Comparison of ENCODE assay signal across 25 cellular contexts in genomic region chr3:12628813-12629212, GRCh38. TPM values are rescaled to one million over a fixed set of nuclear protein-coding genes. Genes with fewer than 3 reads are reported as not detected.
DNase-seq lines count a peak whose midpoint lies in the region; ATAC-seq, FAIRE-seq and TF ChIP-seq lines count a peak whose summit lies in the region.
"Had no signal": no experiment of that assay in that cellular context is flagged by ENCODE, and none has a peak within 500 bp of the region (broad histone marks: within the 10 kb centered on the region; RNA-seq: fewer than 3 reads in every experiment).

No MANE protein-coding gene starts in this region.

- H3K4me2 ChIP-seq in HepG2 (ENCODE audit: low read depth, low read length) = no peak overlapping the region
- H3K4me2 ChIP-seq: KMS-11 had no signal

- peaks cover 6% of the 10 kb centered on the region for H3K36me3 Mint-ChIP-seq in activated CD4-positive, alpha-beta T cell treated with anti-CD3 and anti-CD28 coated beads, Interleukin-2, amount 10 ng/mL, durations not matched to agents 24 days and 14 days (ENCODE audit: low read depth)

- CTCF ChIA-PET in HepG2 (lab: Yijun Ruan, JAX; ENCODE audit: low intra/inter-chr PET ratio, low total read pairs) = no interaction called here

- intact Hi-C loops in right lobe of liver (cut with DNase I) (no loop called here), HepG2 (cut with micrococcal nuclease; ENCODE audit: unreplicated experiment) (loop anchor here (10.0 kb wide), 1 partner anchor 46 kb away; no protein-coding TSS in a partner anchor), ascending aorta (cut with DNase I) (loop anchor here (5.0 kb wide), 1 partner anchor 33 kb away; the partner anchor contains the start of gene RAF1), gastrocnemius medialis (cut with DNase I; ENCODE audit: low total_unique reads) (no loop called here)
- intact Hi-C loops in activated CD4-positive, alpha-beta T cell treated with anti-CD3 and anti-CD28 coated beads, Interleukin-2, amount 10 ng/mL, durations not matched to agents 24 days and 14 days (cut with micrococcal nuclease) = no loop called here

- no peak for FAIRE-seq in HepG2 (lab: Jason Lieb, UNC)
- FAIRE-seq: GM12878, H1 had no signal

- no peak for TF ChIP-seq RAD21 in HepG2 (CRISPR knock-in tag; IDR thresholded peaks at IDR 0.05)

- H3K27ac ChIP-seq in right lobe of liver (peak overlapping the region in 2 of 3 donors; percentile 56 to 66), HepG2 (ENCODE audit: extremely low read length, insufficient read depth, low read length) (no peak overlapping the region), ascending aorta (peak overlapping the region; percentile 28 to 34), gastrocnemius medialis (peak overlapping the region; percentile 60 to 79 (median 68))
- H3K27ac ChIP-seq: KMS-11 had no signal

- H3K4me3 Mint-ChIP-seq in activated CD4-positive, alpha-beta T cell treated with anti-CD3 and anti-CD28 coated beads, Interleukin-2, amount 10 ng/mL, durations not matched to agents 24 days and 14 days = no peak overlapping the region
- H3K4me3 Mint-ChIP-seq: B cell, CD14-positive monocyte, IgD-negative memory B cell had no signal

- no peak for TF ChIP-seq POLR2A in right lobe of liver (IDR thresholded peaks at IDR 0.05)
- no peak for TF ChIP-seq POLR2A in HepG2 (IDR thresholded peaks at IDR 0.05; ENCODE audit: insufficient read depth in 1 of 2, low read depth in 2 of 2, low read length in 2 of 2)
- no peak for TF ChIP-seq POLR2A in gastrocnemius medialis (IDR thresholded peaks at IDR 0.05)

- H3K9ac ChIP-seq in HepG2 (ENCODE audit: insufficient read depth, low read depth, low read length) = no peak overlapping the region
- H3K9ac ChIP-seq: KMS-11 had no signal

- DNase-seq in right lobe of liver = no peak
- DNase-seq in HepG2 (ENCODE audit: low spot score) = no peak
- DNase-seq in ascending aorta (ENCODE audit: low spot score in 2 of 2) = no peak
- DNase-seq in gastrocnemius medialis = no peak
- DNase-seq in activated CD8-positive, alpha-beta memory T cell treated with anti-CD3 and anti-CD28 coated beads, Interleukin-2, amount 50 U/mL, for 4 hours = no peak
- DNase-seq in activated CD4-positive, alpha-beta T cell treated with anti-CD3 and anti-CD28 coated beads, Interleukin-2, amount 10 ng/mL, durations not matched to agents 24 days and 14 days = no peak
- DNase-seq: CD8-positive, alpha-beta memory T cell; DMS 273 treated with DMSO at 0.1 percent for 48 hours; GDM1; MM.1S; NCI-H1417; NCI-H1694; NCI-H2081; NCI-H2227 treated with DMSO at 0.1 percent for 48 hours; NCI-H510A; SIG-M5 had no signal

- TF ChIP-seq CTCF in right lobe of liver (IDR thresholded peaks at IDR 0.05) (no peak), HepG2 (CRISPR knock-in tag; IDR thresholded peaks at IDR 0.05) (no peak), ascending aorta (IDR thresholded peaks at IDR 0.05) (no peak), gastrocnemius medialis (IDR thresholded peaks at IDR 0.05 in 4 of 5, conservative IDR thresholded peaks at IDR 0.05 in 1 of 5) (no peak)

- peaks cover 48% of the 10 kb centered on the region for H4K20me1 ChIP-seq in HepG2 (ENCODE audit: insufficient read depth, low read length)

- 83% methylated on average over 1 of the region's 1 CpG for WGBS in right lobe of liver (ENCODE audit: insufficient coverage, low coverage, low lambda C conversion rate, missing lambda C conversion rate)
- 98% methylated on average over 1 of the region's 1 CpG for WGBS in HepG2 (ENCODE audit: low lambda C conversion rate)

- H3K4me1 ChIP-seq in right lobe of liver = peaks cover 0 to 54% (median 18%) of the 10 kb centered on the region in 4 donors
- H3K4me1 ChIP-seq in HepG2 (ENCODE audit: insufficient read depth, low read length) = peaks cover 26% of the 10 kb centered on the region
- peaks cover 0 to 48% of the 10 kb centered on the region in 2 donors for H3K4me1 ChIP-seq in ascending aorta
- peaks cover 67 to 75% of the 10 kb centered on the region in 2 donors for H3K4me1 ChIP-seq in gastrocnemius medialis

- ATAC-seq in right lobe of liver = no peak
- no peak for ATAC-seq in HepG2
- no peak for ATAC-seq in gastrocnemius medialis
- ATAC-seq in GM19397 (IDR thresholded peaks at IDR 0.05; ENCODE audit: unreplicated experiment) = no peak
- ATAC-seq: GM12878, HCT116 had no signal

- POLR2A ChIA-PET in HepG2 (lab: Yijun Ruan, JAX) = no interaction called here

- no TSS peak for BruUV-seq in HepG2 (replicated peaks; lab: Mats Ljungman, UMichigan)

- no peaks in the 10 kb centered on the region for H3K27me3 Mint-ChIP-seq in activated CD4-positive, alpha-beta T cell treated with anti-CD3 and anti-CD28 coated beads, Interleukin-2, amount 10 ng/mL, durations not matched to agents 24 days and 14 days
- H3K27me3 Mint-ChIP-seq: B cell; CD8-positive, alpha-beta memory T cell; IgD-negative memory B cell had no signal

- H3K9me3 Mint-ChIP-seq in activated CD4-positive, alpha-beta T cell treated with anti-CD3 and anti-CD28 coated beads, Interleukin-2, amount 10 ng/mL, durations not matched to agents 24 days and 14 days = no peaks in the 10 kb centered on the region
- H3K9me3 Mint-ChIP-seq: CD14-positive monocyte; CD8-positive, alpha-beta memory T cell; IgD-negative memory B cell had no signal

- H2AFZ ChIP-seq in HepG2 (ENCODE audit: low read length) = no peak overlapping the region

- no peak overlapping the region for H3K4me3 ChIP-seq in right lobe of liver
- H3K4me3 ChIP-seq in HepG2 (replicated peaks in 1 of 3; ENCODE audit: insufficient read depth in 1 of 3, low read depth in 2 of 3, low read length in 3 of 3) = no peak overlapping the region
- no peak overlapping the region for H3K4me3 ChIP-seq in ascending aorta
- no peak overlapping the region for H3K4me3 ChIP-seq in gastrocnemius medialis
- H3K4me3 ChIP-seq: GM12878, SK-N-MC had no signal

- H3K9me3 ChIP-seq in right lobe of liver (no peaks in the 10 kb centered on the region), HepG2 (ENCODE audit: low read length) (no peaks in the 10 kb centered on the region), ascending aorta (no peaks in the 10 kb centered on the region), gastrocnemius medialis (no peaks in the 10 kb centered on the region)

- TF ChIP-seq EP300 in HepG2 (IDR thresholded peaks at IDR 0.05; ENCODE audit: low read depth in 2 of 2, low read length in 2 of 2) (no peak), HepG2 (CRISPR knock-in tag; IDR thresholded peaks at IDR 0.05; ENCODE audit: borderline replicate concordance) (no peak)

- H3K27ac Mint-ChIP-seq in activated CD4-positive, alpha-beta T cell treated with anti-CD3 and anti-CD28 coated beads, Interleukin-2, amount 10 ng/mL, durations not matched to agents 24 days and 14 days = no peak overlapping the region
- H3K27ac Mint-ChIP-seq: B cell, IgD-negative memory B cell had no signal

- no peaks in the 10 kb centered on the region for H3K27me3 ChIP-seq in right lobe of liver
- no peaks in the 10 kb centered on the region for H3K27me3 ChIP-seq in HepG2 (ENCODE audit: control insufficient read depth in 1 of 2, insufficient read depth in 2 of 2, low read length in 2 of 2)
- no peaks in the 10 kb centered on the region for H3K27me3 ChIP-seq in ascending aorta
- no peaks in the 10 kb centered on the region for H3K27me3 ChIP-seq in gastrocnemius medialis

- peaks cover 34% of the 10 kb centered on the region for H3K4me1 Mint-ChIP-seq in activated CD4-positive, alpha-beta T cell treated with anti-CD3 and anti-CD28 coated beads, Interleukin-2, amount 10 ng/mL, durations not matched to agents 24 days and 14 days

- H3K79me2 ChIP-seq in HepG2 (ENCODE audit: insufficient read depth, low read length) = peaks cover 91% of the 10 kb centered on the region

- in situ Hi-C loops in HepG2 (cut with HindIII; ENCODE audit: extremely low pct_ligation_motif_present, low pct_unique_long_range_greater_than_20kb) (no loop called here), gastrocnemius medialis (cut with MboI; ENCODE audit: low sequenced_read_pairs in 4 of 4) (no loop called here)

- no peaks in the 10 kb centered on the region for H3K36me3 ChIP-seq in right lobe of liver
- H3K36me3 ChIP-seq in HepG2 (replicated peaks in 1 of 2; ENCODE audit: control insufficient read depth in 1 of 2, insufficient read depth in 2 of 2, low read length in 2 of 2) = no peaks in the 10 kb centered on the region
- no peaks in the 10 kb centered on the region for H3K36me3 ChIP-seq in ascending aorta
- H3K36me3 ChIP-seq in gastrocnemius medialis = no peaks in the 10 kb centered on the region

TF ChIP-seq in HepG2, 621 proteins besides CTCF, POLR2A, EP300 and RAD21 (continues in another document):
- no peak for TF ChIP-seq MED8 (CRISPR knock-in tag; IDR thresholded peaks at IDR 0.05; ENCODE audit: insufficient replicate concordance)
- TF ChIP-seq MATR3 (CRISPR knock-in tag; IDR thresholded peaks at IDR 0.05) = no peak

RNA-seq across cellular contexts. Expression of gene RAF1, which starts 35.1 kb away (rescaled TPM):
- total RNA-seq in right lobe of liver (10 to 100 TPM; 55.7 to 72.8 (median 60.4) TPM), HepG2 (2016; rRNA removed; fragmentation: Illumina TruSeq; extraction: Trizol) (59.0 and 72.2 TPM in 2 replicates), ascending aorta (103 TPM), gastrocnemius medialis (100 to 1,000 TPM; 212 to 346 (median 246) TPM)
- 14.3 and 16.7 TPM in 2 replicates for total RNA-seq in HepG2 (2016; cell fraction: cytosol; rRNA removed; fragmentation: Illumina TruSeq; extraction: Trizol; ENCODE audit: low read depth)
- total RNA-seq in HepG2 (2016; cell fraction: insoluble cytoplasmic fraction; rRNA removed; fragmentation: Illumina TruSeq; extraction: Trizol) = 57.7 and 70.4 TPM in 2 replicates
- 53.2 and 54.8 TPM in 2 replicates for total RNA-seq in HepG2 (2016; cell fraction: membrane; rRNA removed; fragmentation: Illumina TruSeq; extraction: Trizol)
- 80.2 and 92.0 TPM in 2 replicates for total RNA-seq in HepG2 (2016; cell fraction: nucleus; rRNA removed; fragmentation: Illumina TruSeq; extraction: Trizol)
- 91.4 and 99.3 TPM in 2 replicates for polyA plus RNA-seq in HepG2 (2011; rRNA removed)
- polyA plus RNA-seq in HepG2 (2011; cell fraction: cytosol; rRNA removed) = 54.5 and 60.0 TPM in 2 replicates
- 118 and 126 TPM in 2 replicates for polyA plus RNA-seq in HepG2 (2011; cell fraction: nucleus; rRNA removed)
- polyA plus RNA-seq in HepG2 (2012) = 46.1 and 53.2 TPM in 2 replicates
- 9.5 and 10.3 TPM in 2 replicates for polyA plus RNA-seq in HepG2 (2016; cell fraction: cytosol; fragmentation: Illumina TruSeq; extraction: Trizol; ENCODE audit: low read depth)
- polyA plus RNA-seq in HepG2 (2016; cell fraction: insoluble cytoplasmic fraction; fragmentation: Illumina TruSeq; extraction: Trizol; ENCODE audit: low read depth) = 48.0 and 52.7 TPM in 2 replicates
- 32.4 and 34.3 TPM in 2 replicates for polyA plus RNA-seq in HepG2 (2016; cell fraction: membrane; fragmentation: Illumina TruSeq; extraction: Trizol; ENCODE audit: low read depth)
- 154 and 158 TPM in 2 replicates for polyA plus RNA-seq in HepG2 (2016; cell fraction: nucleus; fragmentation: Illumina TruSeq; extraction: Trizol; ENCODE audit: insufficient read depth, low read depth)
- polyA minus RNA-seq in HepG2 (2011; rRNA and poly(A)+ RNA removed; ENCODE audit: low replicate concordance) = 194 and 317 TPM in 2 replicates
- polyA minus RNA-seq in HepG2 (2011; cell fraction: cytosol; rRNA and poly(A)+ RNA removed) = 49.2 and 50.8 TPM in 2 replicates
- 132 and 164 TPM in 2 replicates for polyA minus RNA-seq in HepG2 (2011; cell fraction: nucleus; rRNA and poly(A)+ RNA removed)
- total RNA-seq in activated CD4-positive, alpha-beta T cell treated with anti-CD3 and anti-CD28 coated beads, Interleukin-2, amount 10 ng/mL, durations not matched to agents 24 days and 14 days = 90.5 and 93.2 TPM in 2 replicates

Comparison
In these comparisons a context has a peak if more than half of its experiments do, and no peak if none do; other contexts are left out.
1. intact Hi-C loops: an anchor here in HepG2 (10.0 kb wide) and ascending aorta (5.0 kb wide); none called in right lobe of liver, gastrocnemius medialis and activated CD4-positive, alpha-beta T cell treated with anti-CD3 and anti-CD28 coated beads, Interleukin-2, amount 10 ng/mL, durations not matched to agents 24 days and 14 days.